18 cellular contexts compared by ENCODE assay signal in genomic region chr2:62871506-62871905, GRCh38.
DNase-seq lines count a peak whose midpoint lies in the region; ATAC-seq and TF ChIP-seq lines count a peak whose summit lies in the region.
"Had no signal": no experiment of that assay in that cellular context is flagged by ENCODE, and none has a peak within 500 bp of the region (broad histone marks: within the 10 kb centered on the region; RNA-seq: fewer than 3 reads in every experiment).

No MANE protein-coding gene starts in this region.

- no peak for TF ChIP-seq CTCF in esophagus squamous epithelium (IDR thresholded peaks at IDR 0.05)

- H3K4me3 ChIP-seq in esophagus squamous epithelium: no peak overlapping the region
- H3K4me3 ChIP-seq in subcutaneous abdominal adipose tissue (ENCODE audit: low read depth in 1 of 5, low read length in 5 of 5): no peak overlapping the region
- H3K4me3 ChIP-seq: BLaER1, K562 had no signal

- peaks cover 0 to 6% (median 0%) of the 10 kb centered on the region in 3 donors for H3K4me1 ChIP-seq in esophagus squamous epithelium
- no peaks in the 10 kb centered on the region for H3K4me1 ChIP-seq in subcutaneous abdominal adipose tissue (ENCODE audit: control insufficient read depth in 5 of 5, insufficient read depth in 5 of 5, low read length in 5 of 5)
- H3K4me1 ChIP-seq: BLaER1 had no signal

- WGBS in esophagus squamous epithelium, 2 donors: 70 to 79% methylated on average over 1 of the region's 1 CpG

- DNase-seq in M059J (ENCODE audit: low read depth) (peak; percentile 41), amniotic epithelial cell (ENCODE audit: low read depth) (peak; percentile 1), esophagus squamous epithelium (lab: John Stamatoyannopoulos, UW) (no peak), RKO (ENCODE audit: low spot score) (no peak), HCEC 1CT (no peak)
- DNase-seq: CD8-positive, alpha-beta memory T cell; DMS 273 treated with DMSO at 0.1 percent for 48 hours; EL; NCI-H1105 treated with DMSO at 0.1 percent for 48 hours; NCI-H1930; NCI-H2171; NCI-H510A; NCI-H82; SIG-M5 had no signal

- H3K27ac ChIP-seq in esophagus squamous epithelium (peak overlapping the region in 3 of 4 donors; percentile 63 to 82 (median 80)), subcutaneous abdominal adipose tissue (ENCODE audit: low read depth, low read length) (peak overlapping the region; percentile 32)
- H3K27ac ChIP-seq: BLaER1 had no signal

- intact Hi-C loops in esophagus squamous epithelium (cut with DNase I): no loop called here

- H3K9me3 ChIP-seq in esophagus squamous epithelium (no peaks in the 10 kb centered on the region), subcutaneous abdominal adipose tissue (ENCODE audit: control insufficient read depth in 5 of 5, low read length in 5 of 5) (peaks cover 0 to 10% (median 4%) of the 10 kb centered on the region in 5 donors)

- H3K9ac ChIP-seq in subcutaneous abdominal adipose tissue (ENCODE audit: low read length in 5 of 5): no peak overlapping the region
- H3K9ac ChIP-seq: BLaER1 had no signal

- TF ChIP-seq POLR2A in esophagus squamous epithelium (IDR thresholded peaks at IDR 0.05): no peak

- H3K36me3 ChIP-seq in esophagus squamous epithelium (peaks cover 0 to 57% (median 6%) of the 10 kb centered on the region in 3 donors), subcutaneous abdominal adipose tissue (ENCODE audit: control insufficient read depth in 5 of 5, insufficient read depth in 5 of 5, low read length in 5 of 5) (peaks cover 19 to 41% (median 29%) of the 10 kb centered on the region in 5 donors)

- ATAC-seq in GM18519 (IDR thresholded peaks at IDR 0.05; ENCODE audit: low FRiP score, unreplicated experiment): no peak
- ATAC-seq: K562 had no signal

- H3K27me3 ChIP-seq in esophagus squamous epithelium (no peaks in the 10 kb centered on the region), subcutaneous abdominal adipose tissue (ENCODE audit: control insufficient read depth in 5 of 5, insufficient read depth in 4 of 5, low read length in 5 of 5) (no peaks in the 10 kb centered on the region)
- H3K27me3 ChIP-seq: BLaER1 had no signal

Comparison
In these comparisons a context has a peak if more than half of its experiments do, and no peak if none do; other contexts are left out.
1. DNase-seq: peak in M059J (single experiment) and amniotic epithelial cell (single experiment); none in esophagus squamous epithelium (single experiment), RKO (single experiment) and HCEC 1CT (single experiment).